ENCODE assay signal across 15 cellular contexts in the genomic region with DNA sequence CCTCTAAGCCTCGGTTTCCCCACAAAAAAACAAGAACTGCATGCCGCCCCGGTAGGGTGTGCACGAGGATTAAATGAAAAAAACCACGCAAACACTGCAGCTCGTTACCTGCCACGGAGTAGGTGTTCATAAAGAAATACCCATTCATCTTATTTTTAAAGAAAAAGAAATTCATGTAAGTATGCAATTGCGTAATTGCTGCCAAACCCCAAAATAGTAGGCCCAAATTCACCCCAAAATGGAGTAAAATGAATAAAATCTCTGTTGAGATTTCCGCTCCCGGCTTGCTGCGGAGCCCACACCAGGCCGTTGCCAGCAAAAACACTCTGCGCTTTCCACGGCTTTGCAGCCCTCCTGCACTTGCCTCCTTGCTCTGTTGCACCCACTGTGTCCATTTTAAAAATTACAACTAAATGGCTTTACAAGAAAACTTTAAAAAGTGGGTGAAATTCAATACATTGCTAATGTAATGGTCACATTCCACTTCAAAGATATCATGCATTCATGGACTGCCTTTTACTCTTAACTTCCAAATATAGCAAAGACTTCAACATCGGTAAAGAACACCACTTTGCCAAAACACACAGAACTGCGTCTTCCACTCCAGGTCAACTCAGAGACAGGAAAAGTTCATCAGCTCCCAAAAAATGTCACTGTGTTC.
DNase-seq lines count a peak whose midpoint lies in the region; ATAC-seq and TF ChIP-seq lines count a peak whose summit lies in the region.
"Had no signal": no experiment of that assay in that cellular context is flagged by ENCODE, and none has a peak within 500 bp of the region (broad histone marks: within the 10 kb centered on the region; RNA-seq: fewer than 3 reads in every experiment).

No MANE protein-coding gene starts in this region.

- H3K36me3 ChIP-seq in colonic mucosa: peaks cover 18% of the 10 kb centered on the region

- H3K27me3 Mint-ChIP-seq in nephron progenitor cell (ENCODE audit: low read depth, poor library complexity): no peaks in the 10 kb centered on the region

- no peak for TF ChIP-seq EP300 in Ishikawa (IDR thresholded peaks at IDR 0.05; ENCODE audit: borderline replicate concordance)

- no peaks in the 10 kb centered on the region for H3K27me3 ChIP-seq in colonic mucosa
- H3K27me3 ChIP-seq: BLaER1 treated with 17β-estradiol and CSF1 and Interleukin-3, amounts not matched to agents 10 nM and 100 nM had no signal

- peaks cover 76% of the 10 kb centered on the region for H3K36me3 Mint-ChIP-seq in nephron progenitor cell (ENCODE audit: low read depth)

- no peak overlapping the region for H3K27ac ChIP-seq in colonic mucosa
- H3K27ac ChIP-seq: VCaP had no signal

- no peaks in the 10 kb centered on the region for H3K9me3 ChIP-seq in colonic mucosa
- H3K9me3 ChIP-seq: BLaER1 treated with 17β-estradiol and CSF1 and Interleukin-3, amounts not matched to agents 10 nM and 100 nM had no signal

- ATAC-seq in HG03175 (IDR thresholded peaks at IDR 0.05; ENCODE audit: unreplicated experiment): no peak
- no peak for ATAC-seq in GM21619 (IDR thresholded peaks at IDR 0.05; ENCODE audit: unreplicated experiment)
- ATAC-seq: activated naive CD4-positive, alpha-beta T cell treated with anti-CD3 and anti-CD28 coated beads, Interleukin-2, amount 50 U/mL, for 72 hours; HCT116 had no signal

- H3K4me3 Mint-ChIP-seq in nephron progenitor cell: no peak overlapping the region

- H3K4me3 ChIP-seq in AG09309 (ENCODE audit: control insufficient read depth, low read depth, low read length): no peak overlapping the region
- no peak overlapping the region for H3K4me3 ChIP-seq in cardiac fibroblast (replicated peaks in 1 of 2; ENCODE audit: low read depth in 2 of 2, low read length in 2 of 2)
- no peak overlapping the region for H3K4me3 ChIP-seq in colonic mucosa
- H3K4me3 ChIP-seq: BLaER1 treated with 17β-estradiol and CSF1 and Interleukin-3, amounts not matched to agents 10 nM and 100 nM had no signal

- TF ChIP-seq CTCF in AG09309 (IDR thresholded peaks at IDR 0.05; ENCODE audit: control insufficient read depth, insufficient read depth, low read depth, low read length, missing control alignments) (peak; percentile 4), cardiac fibroblast (IDR thresholded peaks at IDR 0.05; ENCODE audit: low read depth, low read length) (no peak), nephron progenitor cell (IDR thresholded peaks at IDR 0.05) (no peak), colonic mucosa (IDR thresholded peaks at IDR 0.05) (no peak)

- DNase-seq in AG09309 (ENCODE audit: low read depth) (peak; percentile 4), cardiac fibroblast (ENCODE audit: low read depth in 2 of 2) (peak; percentile 64 to 80), nephron progenitor cell (no peak), colonic mucosa (no peak), SW480 (ENCODE audit: low spot score) (no peak)
- DNase-seq: activated CD8-positive, alpha-beta memory T cell treated with anti-CD3 and anti-CD28 coated beads, Interleukin-2, amount 50 U/mL, for 4 hours; kidney; stimulated activated CD4-positive, alpha-beta T cell treated with anti-CD3 and anti-CD28 coated beads, Interleukin-2, amount 100 ng/mL, for 24 hours had no signal

- H3K27ac Mint-ChIP-seq in nephron progenitor cell: peak overlapping the region; percentile 37

- TF ChIP-seq RAD21 in Ishikawa (IDR thresholded peaks at IDR 0.05; ENCODE audit: low read depth): no peak

- H3K4me1 ChIP-seq in colonic mucosa: no peaks in the 10 kb centered on the region

- H3K4me1 Mint-ChIP-seq in nephron progenitor cell: peaks cover 16% of the 10 kb centered on the region

- intact Hi-C loops in colonic mucosa (cut with DNase I): no loop called here

- no peak overlapping the region for H3K9ac ChIP-seq in colonic mucosa (ENCODE audit: low read depth in 2 of 2, low read length in 2 of 2)
- H3K9ac ChIP-seq: BLaER1 treated with 17β-estradiol and CSF1 and Interleukin-3, amounts not matched to agents 10 nM and 100 nM had no signal

- H3K9me3 Mint-ChIP-seq in nephron progenitor cell: no peaks in the 10 kb centered on the region
- H3K9me3 Mint-ChIP-seq: activated naive CD4-positive, alpha-beta T cell treated with anti-CD3 and anti-CD28 coated beads, Interleukin-2, amount 50 U/mL, for 72 hours had no signal

TF ChIP-seq in Ishikawa, 13 proteins besides CTCF, POLR2A, EP300 and RAD21:
- peak; percentile 84 for TF ChIP-seq CEBPB (IDR thresholded peaks at IDR 0.05)
- no peak for TF ChIP-seq TCF12 (IDR thresholded peaks at IDR 0.05; ENCODE audit: low read depth)

Comparison
In these comparisons a context has a peak if more than half of its experiments do, and no peak if none do; other contexts are left out.
1. DNase-seq: peak in AG09309 (single experiment) and cardiac fibroblast (2 of 2); none in nephron progenitor cell (single experiment), colonic mucosa (single experiment) and SW480 (single experiment).